13 cellular contexts compared by ENCODE assay signal in the genomic region with DNA sequence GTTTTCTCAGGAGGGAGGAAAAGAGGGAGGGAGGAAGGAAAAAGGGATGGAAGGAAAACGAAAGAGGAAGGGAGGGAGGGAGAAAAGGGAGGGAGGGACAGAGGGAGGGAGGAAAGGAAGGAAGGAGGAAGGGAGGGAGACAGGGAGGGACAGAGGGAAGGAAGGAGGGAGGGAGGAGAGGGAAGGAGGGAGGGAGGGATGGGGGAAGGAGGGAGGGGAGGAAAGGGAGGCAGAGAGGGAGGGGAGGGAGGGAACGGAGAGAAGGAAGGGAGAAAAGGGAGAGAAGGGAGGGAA. TPM values are rescaled to one million over a fixed set of nuclear protein-coding genes. Genes with fewer than 3 reads are reported as not detected.
DNase-seq lines count a peak whose midpoint lies in the region; ATAC-seq and TF ChIP-seq lines count a peak whose summit lies in the region.
"Had no signal": no experiment of that assay in that cellular context is flagged by ENCODE, and none has a peak within 500 bp of the region (broad histone marks: within the 10 kb centered on the region; RNA-seq: fewer than 3 reads in every experiment).

No MANE protein-coding gene starts in this region.

- no peaks in the 10 kb centered on the region for H3K27me3 ChIP-seq in psoas muscle (ENCODE audit: insufficient read depth in 3 of 3, low read length in 2 of 3)

- no peaks in the 10 kb centered on the region for H3K4me1 ChIP-seq in psoas muscle
- H3K4me1 ChIP-seq: HAP-1 had no signal

- H3K27ac ChIP-seq in psoas muscle: no peak overlapping the region

- 43 to 52% (median 43%) methylated on average over 2 of the region's 2 CpGs for WGBS in psoas muscle, 3 donors

- intact Hi-C loops in left cardiac atrium (cut with DNase I) (no loop called here), psoas muscle (cut with DNase I) (no loop called here)

- ATAC-seq in left cardiac atrium: peak; percentile 46 to 64
- ATAC-seq in psoas muscle: no peak
- ATAC-seq: stimulated activated naive B cell treated with anti-CD40 and anti-IgM and Interleukin-4, amounts not matched to agents 10 μg/mL and 1 μg/mL and 100 μg/mL, for 72 hours had no signal

- no peak for TF ChIP-seq CTCF in AG09309 (IDR thresholded peaks at IDR 0.05; ENCODE audit: control insufficient read depth, insufficient read depth, low read depth, low read length, missing control alignments)
- TF ChIP-seq CTCF in astrocyte of the spinal cord (IDR thresholded peaks at IDR 0.05; ENCODE audit: low read depth, low read length): no peak
- TF ChIP-seq CTCF in psoas muscle (IDR thresholded peaks at IDR 0.05): no peak

- no peak for DNase-seq in AG09309 (ENCODE audit: low read depth)
- DNase-seq in astrocyte of the spinal cord (ENCODE audit: low read depth, low spot score): no peak
- no peak for DNase-seq in left cardiac atrium
- DNase-seq in psoas muscle: no peak
- no peak for DNase-seq in NCI-H1105 treated with DMSO at 0.1 percent for 48 hours (lab: John Stamatoyannopoulos, UW)
- no peak for DNase-seq in activated CD4-positive, CD25-positive, alpha-beta regulatory T cell treated with anti-CD3 and anti-CD28 coated beads, Interleukin-2, amount 50 U/mL, for 72 hours
- DNase-seq in cerebellar cortex (ENCODE audit: low spot score): no peak
- DNase-seq in amygdala (lab: John Stamatoyannopoulos, UW): no peak
- DNase-seq: activated CD4-positive, alpha-beta T cell treated with anti-CD3 and anti-CD28 coated beads for 48 hours; MM.1S; stimulated activated CD4-positive, alpha-beta T cell treated with anti-CD3 and anti-CD28 coated beads, Interleukin-15, amount 100 ng/mL, for 24 hours; stimulated activated naive B cell treated with anti-CD40 and anti-IgM and Interleukin-4, amounts not matched to agents 10 μg/mL and 1 μg/mL and 100 μg/mL, for 72 hours had no signal

- H3K4me3 ChIP-seq in AG09309 (ENCODE audit: control insufficient read depth, low read depth, low read length) (peak overlapping the region; percentile 22), astrocyte of the spinal cord (ENCODE audit: low read depth, low read length) (peak overlapping the region; percentile 15), psoas muscle (peak overlapping the region; percentile 28)
- H3K4me3 ChIP-seq: HAP-1 had no signal

- in situ Hi-C loops in astrocyte of the spinal cord (cut with HindIII; ENCODE audit: low sequenced_read_pairs): no loop called here

- peaks cover 0 to 44% of the 10 kb centered on the region in 2 donors for H3K36me3 ChIP-seq in psoas muscle (ENCODE audit: insufficient read depth in 1 of 2, low read depth in 1 of 2)

- no peaks in the 10 kb centered on the region for H3K9me3 ChIP-seq in psoas muscle
- H3K9me3 ChIP-seq: HAP-1 had no signal

RNA-seq across cellular contexts. Expression of gene DHRSX, which starts 15.4 kb away (rescaled TPM):
- total RNA-seq in left cardiac atrium (10 to 100 TPM; 21.0 to 34.0 TPM), psoas muscle (10 to 100 TPM in 3 of 4 donors, 1 to 10 TPM in 1; 9.6 to 19.3 (median 12.7) TPM)
- polyA plus RNA-seq in psoas muscle: 1 to 10 TPM; 5.6 to 7.8 (median 7.2) TPM

RNA-seq across cellular contexts. Expression of gene ZBED1, which starts 15.4 kb away (rescaled TPM):
- total RNA-seq in left cardiac atrium (10 to 100 TPM; 37.7 to 45.0 TPM), psoas muscle (10 to 100 TPM; 28.7 to 63.1 (median 36.3) TPM)
- polyA plus RNA-seq in psoas muscle: 10 to 100 TPM; 18.6 to 67.9 (median 37.6) TPM

Comparison
In these comparisons a context has a peak if more than half of its experiments do, and no peak if none do; other contexts are left out.
1. ATAC-seq: peak in left cardiac atrium (2 of 2); none in psoas muscle (0 of 4).
2. Peak in every context shown above with its lines, with median percentiles within 50 percentile points of each other: H3K4me3 ChIP-seq.